1 cellular context compared by ENCODE assay signal in genomic region chr12:143964-144649, GRCh38.
TF ChIP-seq lines count a peak whose summit lies in the region.

No MANE protein-coding gene starts in this region.

TF ChIP-seq in HepG2, 621 proteins besides CTCF, POLR2A, EP300 and RAD21 (continued from another document and continues in another):
- no peak for TF ChIP-seq HBP1 (CRISPR knock-in tag; IDR thresholded peaks at IDR 0.05; ENCODE audit: low read depth)
- 0 out of 2 replicates have a peak, but pooled peaks have one; percentile 24 for TF ChIP-seq BCL6 (CRISPR knock-in tag; IDR thresholded peaks at IDR 0.05)
- TF ChIP-seq DMAP1 (CRISPR knock-in tag; IDR thresholded peaks at IDR 0.05), result no peak; the same call in 1 of the 2 replicates
- 0 out of 2 replicates have a peak, but pooled peaks have one; percentile 27 for TF ChIP-seq ZNF441 (CRISPR knock-in tag; IDR thresholded peaks at IDR 0.05; ENCODE audit: borderline replicate concordance)
- TF ChIP-seq GMEB1 (CRISPR knock-in tag; IDR thresholded peaks at IDR 0.05; ENCODE audit: borderline replicate concordance), result no peak
- TF ChIP-seq ETS1 (CRISPR knock-in tag; IDR thresholded peaks at IDR 0.05), result no peak
- no peak for TF ChIP-seq IRF9 (CRISPR knock-in tag; IDR thresholded peaks at IDR 0.05; ENCODE audit: borderline replicate concordance)
- TF ChIP-seq ZNF800 (CRISPR knock-in tag; IDR thresholded peaks at IDR 0.05), result no peak
- no peak for TF ChIP-seq GLMP (CRISPR knock-in tag; IDR thresholded peaks at IDR 0.05; ENCODE audit: borderline replicate concordance)
- TF ChIP-seq CSRNP2 (CRISPR knock-in tag; conservative IDR thresholded peaks at IDR 0.05; ENCODE audit: low read depth), result no peak
- no peak for TF ChIP-seq ZNF569 (CRISPR knock-in tag; IDR thresholded peaks at IDR 0.05; ENCODE audit: borderline replicate concordance)
- no peak for TF ChIP-seq PPARG (CRISPR knock-in tag; conservative IDR thresholded peaks at IDR 0.05)
- TF ChIP-seq MAFF (IDR thresholded peaks at IDR 0.05; ENCODE audit: low read depth, low read length), result peak; percentile 97
- no peak for TF ChIP-seq ZNF678 (CRISPR knock-in tag; IDR thresholded peaks at IDR 0.05)
- no peak for TF ChIP-seq GPN1 (CRISPR knock-in tag; IDR thresholded peaks at IDR 0.05; ENCODE audit: borderline replicate concordance)
- TF ChIP-seq ZNF574 (CRISPR knock-in tag; IDR thresholded peaks at IDR 0.05), result no peak
- no peak for TF ChIP-seq NR1H2 (CRISPR knock-in tag; IDR thresholded peaks at IDR 0.05; ENCODE audit: borderline replicate concordance, low read depth)
- TF ChIP-seq ZNF788 (CRISPR knock-in tag; IDR thresholded peaks at IDR 0.05; ENCODE audit: borderline replicate concordance), result 0 out of 2 replicates have a peak, but pooled peaks have one; percentile 27
- no peak for TF ChIP-seq GZF1 (CRISPR knock-in tag; IDR thresholded peaks at IDR 0.05)
- no peak for TF ChIP-seq ZNF761 (CRISPR knock-in tag; conservative IDR thresholded peaks at IDR 0.05)
- peak; percentile 60; the same call in 1 of the 2 replicates for TF ChIP-seq ZMYM3 (CRISPR knock-in tag; IDR thresholded peaks at IDR 0.05)
- TF ChIP-seq CENPX (CRISPR knock-in tag; IDR thresholded peaks at IDR 0.05), result no peak
- peak; percentile 27; the same call in 1 of the 2 replicates for TF ChIP-seq UBTF (CRISPR knock-in tag; IDR thresholded peaks at IDR 0.05)
- TF ChIP-seq ZNF292 (CRISPR knock-in tag; IDR thresholded peaks at IDR 0.05; ENCODE audit: borderline replicate concordance, low read depth), result peak; percentile 59; the same call in 1 of the 2 replicates
- TF ChIP-seq EHMT2 (IDR thresholded peaks at IDR 0.05; ENCODE audit: borderline replicate concordance, low read depth, low read length), result no peak
- TF ChIP-seq BHLHE40 (IDR thresholded peaks at IDR 0.05; ENCODE audit: low read length), result no peak
- TF ChIP-seq GRHL1 (CRISPR knock-in tag; conservative IDR thresholded peaks at IDR 0.05), result no peak
- TF ChIP-seq ZBTB14 (CRISPR knock-in tag; IDR thresholded peaks at IDR 0.05), result no peak
- 0 out of 2 replicates have a peak, but pooled peaks have one; percentile 24 for TF ChIP-seq TGIF2 (CRISPR knock-in tag; IDR thresholded peaks at IDR 0.05)
- TF ChIP-seq SIN3B (IDR thresholded peaks at IDR 0.05; ENCODE audit: low read length), result no peak
- TF ChIP-seq ZNF12 (CRISPR knock-in tag; IDR thresholded peaks at IDR 0.05), result no peak
- no peak for TF ChIP-seq ZFYVE20 (CRISPR knock-in tag; IDR thresholded peaks at IDR 0.05; ENCODE audit: borderline replicate concordance, low read depth)
- no peak for TF ChIP-seq NFE2L1 (CRISPR knock-in tag; IDR thresholded peaks at IDR 0.05; ENCODE audit: borderline replicate concordance)
- no peak for TF ChIP-seq ZNF570 (CRISPR knock-in tag; IDR thresholded peaks at IDR 0.05; ENCODE audit: borderline replicate concordance)
- TF ChIP-seq YY1 (IDR thresholded peaks at IDR 0.05; ENCODE audit: insufficient read depth, insufficient replicate concordance, low read depth, low read length), result peak; percentile 40
- TF ChIP-seq KDM5A (IDR thresholded peaks at IDR 0.05; ENCODE audit: borderline replicate concordance, low read length), result no peak
- TF ChIP-seq ZNF280B (CRISPR knock-in tag; IDR thresholded peaks at IDR 0.05; ENCODE audit: borderline replicate concordance), result no peak
- peak; percentile 72 for TF ChIP-seq FOSL2 (CRISPR knock-in tag; IDR thresholded peaks at IDR 0.05)
- TF ChIP-seq KDM1A (CRISPR knock-in tag; IDR thresholded peaks at IDR 0.05), result no peak
